In genomic region chr9:133134419-133135190, GRCh38 we compare ENCODE assay signal across 10 cellular contexts. TPM values are rescaled to one million over a fixed set of nuclear protein-coding genes. Genes with fewer than 3 reads are reported as not detected.
DNase-seq lines count a peak whose midpoint lies in the region; ATAC-seq, FAIRE-seq and TF ChIP-seq lines count a peak whose summit lies in the region.
"Had no signal": no experiment of that assay in that cellular context is flagged by ENCODE, and none has a peak within 500 bp of the region (broad histone marks: within the 10 kb centered on the region; RNA-seq: fewer than 3 reads in every experiment).

No MANE protein-coding gene starts in this region.

- H3K27ac Mint-ChIP-seq in activated naive CD4-positive, alpha-beta T cell treated with anti-CD3 and anti-CD28 coated beads for 36 hours, result peak overlapping the region; percentile 96

- peak; percentile 72 for DNase-seq in activated naive CD4-positive, alpha-beta T cell treated with anti-CD3 and anti-CD28 coated beads for 36 hours
- DNase-seq in activated naive CD4-positive, alpha-beta T cell (lab: John Stamatoyannopoulos, UW), result no peak
- DNase-seq in K562 (ENCODE audit: extremely low read depth in 1 of 4, low spot score in 3 of 4) (no peak), thyroid gland (no peak), glomerular visceral epithelial cell (ENCODE audit: extremely low spot score) (no peak), activated gamma-delta T cell (lab: John Stamatoyannopoulos, UW) (no peak), foreskin fibroblast (no peak)

- H2AFZ ChIP-seq in K562 (ENCODE audit: low read depth, low read length), result no peak overlapping the region

- ATAC-seq in K562, result no peak

- H4K20me1 ChIP-seq in K562 (replicated peaks; ENCODE audit: control insufficient read depth, insufficient read depth, low read length), result peaks cover 6% of the 10 kb centered on the region

- H3K79me2 ChIP-seq in K562 (ENCODE audit: control insufficient read depth, insufficient read depth, low read length), result peaks cover 83% of the 10 kb centered on the region

- no peaks in the 10 kb centered on the region for H3K9me3 ChIP-seq in K562 (replicated peaks; ENCODE audit: control insufficient read depth, insufficient read depth, low read depth, low read length)
- H3K9me3 ChIP-seq in mesodermal cell (ENCODE audit: control insufficient read depth, low read length), result no peaks in the 10 kb centered on the region
- H3K9me3 ChIP-seq in thyroid gland, result no peaks in the 10 kb centered on the region
- H3K9me3 ChIP-seq: neutrophil had no signal

- in situ Hi-C loops in K562 (cut with MboI), result no loop called here

- WGBS in K562 (ENCODE audit: insufficient coverage, low coverage, missing lambda C conversion rate), result 75% methylated on average over 12 of the region's 12 CpGs
- 88 to 97% methylated on average over 8 to 11 of the region's 12 CpGs for WGBS in mesodermal cell (ENCODE audit: insufficient coverage in 2 of 2), 2 experiments
- 70 to 76% methylated on average over 11 of the region's 12 CpGs for WGBS in thyroid gland, 2 donors

- H3K9me1 ChIP-seq in K562 (ENCODE audit: control insufficient read depth, insufficient read depth, low read length), result no peaks in the 10 kb centered on the region

- H3K36me3 Mint-ChIP-seq in activated naive CD4-positive, alpha-beta T cell treated with anti-CD3 and anti-CD28 coated beads for 36 hours (ENCODE audit: low read depth), result peaks cover 3% of the 10 kb centered on the region

- no peak for TF ChIP-seq POLR2A in K562 (conservative IDR thresholded peaks at IDR 0.05)
- no peak for TF ChIP-seq POLR2A in thyroid gland (IDR thresholded peaks at IDR 0.05)

- no peak for TF ChIP-seq EP300 in K562 (IDR thresholded peaks at IDR 0.05; ENCODE audit: low read length)

- H3K27me3 Mint-ChIP-seq in activated naive CD4-positive, alpha-beta T cell treated with anti-CD3 and anti-CD28 coated beads for 36 hours (ENCODE audit: low read depth), result no peaks in the 10 kb centered on the region

- no peak for TF ChIP-seq RAD21 in K562 (CRISPR knock-in tag; conservative IDR thresholded peaks at IDR 0.05 in 1 of 2, IDR thresholded peaks at IDR 0.05 in 1 of 2)

- H3K36me3 ChIP-seq in K562 (ENCODE audit: control insufficient read depth, insufficient read depth, low read length), result peaks cover 30% of the 10 kb centered on the region; the same call in 2 of the 3 replicates
- H3K36me3 ChIP-seq in mesodermal cell (ENCODE audit: control insufficient read depth, insufficient read depth, low read length), result peaks cover 8% of the 10 kb centered on the region
- no peaks in the 10 kb centered on the region for H3K36me3 ChIP-seq in thyroid gland
- H3K36me3 ChIP-seq: neutrophil had no signal

- FAIRE-seq in K562 (lab: Jason Lieb, UNC), result no peak

- intact Hi-C loops in activated naive CD4-positive, alpha-beta T cell treated with anti-CD3 and anti-CD28 coated beads for 36 hours (cut with micrococcal nuclease), result loop anchor here (1.0 to 5.0 kb wide), 4 partner anchors 10 to 1867 kb away; partner anchors contain the start of gene RALGDS
- intact Hi-C loops in K562 (cut with micrococcal nuclease) (no loop called here), thyroid gland (cut with DNase I) (no loop called here)

- BruUV-seq in K562 (replicated peaks; lab: Mats Ljungman, UMichigan), result no TSS peak

- CTCF ChIA-PET in activated naive CD4-positive, alpha-beta T cell treated with anti-CD3 and anti-CD28 coated beads for 36 hours (lab: Charles Lee), result interaction anchor here (0.7 to 3.9 kb wide), 6 partner anchors 9 to 130 kb away, joined by 3 to 31 read pairs (median 3); no protein-coding TSS in a partner anchor
- CTCF ChIA-PET in K562 (lab: Yijun Ruan, JAX; ENCODE audit: low intra/inter-chr PET ratio), result no interaction called here

- H3K4me1 Mint-ChIP-seq in activated naive CD4-positive, alpha-beta T cell treated with anti-CD3 and anti-CD28 coated beads for 36 hours (ENCODE audit: low read depth), result peaks cover 69% of the 10 kb centered on the region

- POLR2A ChIA-PET in K562 (lab: Yijun Ruan, JAX), result interaction anchor here (0.6 to 1.4 kb wide), 4 partner anchors 9 to 190 kb away, joined by 3 to 10 read pairs (median 4); partner anchors contain the start of gene TSC1

- H3K27me3 ChIP-seq in K562 (ENCODE audit: control insufficient read depth in 2 of 2, insufficient read depth in 2 of 2, low read length in 2 of 2) (no peaks in the 10 kb centered on the region), thyroid gland (no peaks in the 10 kb centered on the region)
- H3K27me3 ChIP-seq: neutrophil had no signal

- no peaks in the 10 kb centered on the region for H3K9me3 Mint-ChIP-seq in activated naive CD4-positive, alpha-beta T cell treated with anti-CD3 and anti-CD28 coated beads for 36 hours

- H3K4me3 ChIP-seq in K562, result no peak overlapping the region
- no peak overlapping the region for H3K4me3 ChIP-seq in mesodermal cell (ENCODE audit: extremely low read depth, insufficient read depth, low read length, poor library complexity, severe bottlenecking)
- H3K4me3 ChIP-seq in thyroid gland (replicated peaks in 1 of 3), result no peak overlapping the region
- H3K4me3 ChIP-seq in foreskin fibroblast (ENCODE audit: low read depth in 1 of 2, low read length in 2 of 2), result no peak overlapping the region

- H3K4me3 Mint-ChIP-seq in activated naive CD4-positive, alpha-beta T cell treated with anti-CD3 and anti-CD28 coated beads for 36 hours, result peak overlapping the region; percentile 38

- H3K4me1 ChIP-seq in K562 (replicated peaks in 1 of 2; ENCODE audit: control insufficient read depth in 2 of 2, insufficient read depth in 2 of 2, low read length in 2 of 2) (peaks cover 63 to 69% of the 10 kb centered on the region in 2 experiments), mesodermal cell (ENCODE audit: control insufficient read depth, insufficient read depth, low read length, poor library complexity, severe bottlenecking) (peaks cover 57% of the 10 kb centered on the region), thyroid gland (peaks cover 53 to 82% of the 10 kb centered on the region in 2 donors)

- TF ChIP-seq CTCF in K562 (IDR thresholded peaks at IDR 0.05 in 2 of 3, conservative IDR thresholded peaks at IDR 0.05 in 1 of 3; ENCODE audit: insufficient read depth in 2 of 3, low read depth in 1 of 3, low read length in 3 of 3), result no peak
- TF ChIP-seq CTCF in thyroid gland (IDR thresholded peaks at IDR 0.05), result no peak
- TF ChIP-seq CTCF in foreskin fibroblast (IDR thresholded peaks at IDR 0.05; ENCODE audit: low read depth, low read length), result no peak

- H3K27ac ChIP-seq in K562 (ENCODE audit: extremely low read depth, low read depth, low read length) (peak overlapping the region; percentile 80), mesodermal cell (ENCODE audit: low read depth, low read length, severe bottlenecking) (peak overlapping the region; percentile 100), thyroid gland (peak overlapping the region; percentile 75 to 92 (median 83))
- H3K27ac ChIP-seq: neutrophil had no signal

- peak overlapping the region; percentile 48; the same call in 1 of the 2 replicates for H3K4me2 ChIP-seq in K562 (ENCODE audit: insufficient read depth, low read length)

- H3K9ac ChIP-seq in K562 (ENCODE audit: insufficient read depth in 1 of 2, low read depth in 2 of 2, low read length in 2 of 2), result peak overlapping the region; percentile 59 to 86; a peak in 3 of 4 replicates

RNA-seq across cellular contexts. Expression of gene RALGDS, which starts 13.6 kb away (rescaled TPM):
- 10 to 100 TPM; 29.5 to 32.5 TPM for total RNA-seq in activated naive CD4-positive, alpha-beta T cell treated with anti-CD3 and anti-CD28 coated beads for 36 hours
- total RNA-seq in K562 (2011; cell fraction: chromatin; rRNA removed; ENCODE audit: low replicate concordance), result 62.0 and 176 TPM in 2 replicates
- total RNA-seq in K562 (2011; cell fraction: nucleolus; rRNA removed), result 78.8 and 97.7 TPM in 2 replicates
- total RNA-seq in K562 (2011; cell fraction: nucleoplasm; rRNA removed), result 55.4 and 58.4 TPM in 2 replicates
- 27.1 and 36.2 TPM in 2 replicates for total RNA-seq in K562 (2014; rRNA removed)
- total RNA-seq in K562 (2014; rRNA removed; fragmentation: Illumina TruSeq; extraction: Trizol), result 9.4 and 12.0 TPM in 2 replicates
- 25.8 and 25.9 TPM in 2 replicates for total RNA-seq in K562 (2015; rRNA removed; fragmentation: Illumina TruSeq; extraction: Trizol)
- 28.6 and 37.3 TPM in 2 replicates for total RNA-seq in K562 (2021)
- polyA plus RNA-seq in K562 (2011; rRNA removed), result 40.3 and 45.9 TPM in 2 replicates
- polyA plus RNA-seq in K562 (2011; cell fraction: cytosol; rRNA removed), result 34.7 and 62.2 TPM in 2 replicates
- polyA plus RNA-seq in K562 (2011; cell fraction: nucleus; rRNA removed), result 170 and 326 TPM in 2 replicates
- polyA plus RNA-seq in K562 (2012), result 26.3 and 47.2 TPM in 2 replicates
- polyA plus RNA-seq in K562 (2014; fragmentation: Illumina TruSeq; extraction: Trizol), result 28.7 and 34.9 TPM in 2 replicates
- 1 to 10 TPM in 1 of 2 experiments, under 1 TPM in 1; 0.75 to 2.4 TPM for polyA plus RNA-seq in K562 (2014; fragmentation: Nextera tagmentation; extraction: Ambion mirVana)
- 39.5 and 43.3 TPM in 2 replicates for polyA plus RNA-seq in K562 (2014; rRNA removed)
- polyA minus RNA-seq in K562 (2011; rRNA and poly(A)+ RNA removed), result 12.0 and 17.4 TPM in 2 replicates
- 13.6 and 18.5 TPM in 2 replicates for polyA minus RNA-seq in K562 (2011; cell fraction: cytosol; rRNA and poly(A)+ RNA removed)
- polyA minus RNA-seq in K562 (2011; cell fraction: nucleus; rRNA and poly(A)+ RNA removed), result 30.2 and 36.5 TPM in 2 replicates
- polyA plus RNA-seq in mesodermal cell (2013, experiment 1 of 2), result 66.2 TPM
- polyA plus RNA-seq in mesodermal cell (2013, experiment 2 of 2), result 57.5 TPM
- 10 to 100 TPM; 32.2 to 55.3 (median 43.5) TPM for total RNA-seq in thyroid gland

RNA-seq across cellular contexts. Expression of gene GBGT1, which starts 29.1 kb away (rescaled TPM):
- 1 to 10 TPM; 3.9 to 4.7 TPM for total RNA-seq in activated naive CD4-positive, alpha-beta T cell treated with anti-CD3 and anti-CD28 coated beads for 36 hours
- total RNA-seq in K562 (2011; cell fraction: chromatin; rRNA removed; ENCODE audit: low replicate concordance), result 36.0 and 113 TPM in 2 replicates
- 65.4 and 76.9 TPM in 2 replicates for total RNA-seq in K562 (2011; cell fraction: nucleolus; rRNA removed)
- total RNA-seq in K562 (2011; cell fraction: nucleoplasm; rRNA removed), result 49.2 and 52.3 TPM in 2 replicates
- total RNA-seq in K562 (2014; rRNA removed) (20.7 and 23.6 TPM in 2 replicates), K562 (2014; rRNA removed; fragmentation: Illumina TruSeq; extraction: Trizol) (6.3 and 9.4 TPM in 2 replicates), K562 (2015; rRNA removed; fragmentation: Illumina TruSeq; extraction: Trizol) (13.7 and 15.3 TPM in 2 replicates), K562 (2021) (24.6 and 25.8 TPM in 2 replicates), thyroid gland (10 to 100 TPM; 21.4 to 45.0 (median 25.1) TPM)
- polyA plus RNA-seq in K562 (2011; rRNA removed) (10.1 and 20.2 TPM in 2 replicates), K562 (2014; fragmentation: Illumina TruSeq; extraction: Trizol) (17.8 and 18.8 TPM in 2 replicates), K562 (2014; fragmentation: Nextera tagmentation; extraction: Ambion mirVana) (1 to 10 TPM in 1 of 2 experiments, under 1 TPM in 1; 0.55 to 1.6 TPM), K562 (2014; rRNA removed) (16.1 and 20.6 TPM in 2 replicates)
- 19.0 and 25.7 TPM in 2 replicates for polyA plus RNA-seq in K562 (2011; cell fraction: cytosol; rRNA removed)
- 44.6 and 60.7 TPM in 2 replicates for polyA plus RNA-seq in K562 (2011; cell fraction: nucleus; rRNA removed)
- polyA plus RNA-seq in K562 (2012), result 11.5 and 21.9 TPM in 2 replicates
- 12.7 and 14.4 TPM in 2 replicates for polyA minus RNA-seq in K562 (2011; rRNA and poly(A)+ RNA removed)
- 12.8 and 20.2 TPM in 2 replicates for polyA minus RNA-seq in K562 (2011; cell fraction: cytosol; rRNA and poly(A)+ RNA removed)
- polyA minus RNA-seq in K562 (2011; cell fraction: nucleus; rRNA and poly(A)+ RNA removed), result 24.2 and 31.3 TPM in 2 replicates
- polyA plus RNA-seq in mesodermal cell (2013, experiment 1 of 2), result 16.3 TPM
- 10.2 TPM for polyA plus RNA-seq in mesodermal cell (2013, experiment 2 of 2)
- total RNA-seq: H4 had no signal
